22 cellular contexts compared by ENCODE assay signal in the genomic region with DNA sequence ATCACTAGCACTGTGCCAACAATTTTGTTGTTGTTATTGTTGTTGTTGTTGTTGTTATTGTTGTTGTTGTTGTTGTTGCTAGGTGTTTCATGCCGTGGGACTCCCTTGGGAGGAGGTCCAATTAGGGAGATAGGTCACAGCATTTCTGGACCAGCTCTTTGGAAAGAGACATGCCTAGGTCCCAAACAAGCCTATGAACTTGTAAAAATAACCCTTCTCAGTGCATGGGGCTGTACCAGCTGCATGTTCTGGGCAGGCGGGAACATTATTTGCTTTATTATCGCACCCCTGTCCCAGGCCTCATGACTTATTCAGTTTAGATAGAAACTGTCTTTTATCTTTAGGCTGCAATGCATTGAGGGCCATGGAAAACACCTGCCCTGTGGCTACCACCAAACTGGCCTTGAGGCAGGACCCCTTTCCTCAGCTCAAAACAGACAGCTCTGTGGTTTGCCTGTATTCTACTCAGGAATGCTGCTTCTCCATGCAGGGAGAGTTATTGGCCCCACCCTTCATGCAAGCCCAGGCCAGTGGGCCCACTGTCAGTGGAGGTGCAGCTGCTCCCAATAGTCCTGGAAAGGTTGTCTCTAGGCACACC.
A peak's percentile ranks its signal among the peaks of the same experiment; 100 is the strongest.
DNase-seq lines count a peak whose midpoint lies in the region; ATAC-seq, FAIRE-seq and TF ChIP-seq lines count a peak whose summit lies in the region.
"Had no signal": no experiment of that assay in that cellular context is flagged by ENCODE, and none has a peak within 500 bp of the region (broad histone marks: within the 10 kb centered on the region; RNA-seq: fewer than 3 reads in every experiment).

No MANE protein-coding gene starts in this region.

- H3K18ac ChIP-seq in H1 (ENCODE audit: extremely low read depth, low read length) = no peak overlapping the region

- H2BK120ac ChIP-seq in H1 (replicated peaks; ENCODE audit: low read depth, low read length) = no peak overlapping the region

- peak overlapping the region; percentile 75; the same call in 1 of the 2 replicates for H2AFZ ChIP-seq in H1 (ENCODE audit: low read length)

- 0 out of 4 replicates have a peak, but pooled peaks cover under 1 to 5% of the 10 kb centered on the region in 2 experiments for H3K9me3 ChIP-seq in H1 (ENCODE audit: insufficient read depth in 2 of 2, low read depth in 1 of 2, low read length in 1 of 2)
- H3K9me3 ChIP-seq: BE2C had no signal

- no peak for TF ChIP-seq POLR2A in H1 (IDR thresholded peaks at IDR 0.05; ENCODE audit: control extremely low read depth in 1 of 2, low read depth in 2 of 2, low read length in 2 of 2)

- POLR2A ChIA-PET in H1 (lab: Charles Lee; ENCODE audit: partially characterized antibody) = no interaction called here

- H2BK20ac ChIP-seq in H1 (ENCODE audit: low read length) = no peak overlapping the region

- no peak overlapping the region for H3K27ac ChIP-seq in H1 (ENCODE audit: low read depth, low read length)
- H3K27ac ChIP-seq: HL-60 had no signal

- CTCF ChIA-PET in H1 (lab: Charles Lee; ENCODE audit: partially characterized antibody) = interaction anchor here (0.7 to 1.8 kb wide), 4 partner anchors 10 to 263 kb away, joined by 3 to 7 read pairs (median 4); no protein-coding TSS in a partner anchor

- H3K4me3 ChIP-seq in H1 (ENCODE audit: extremely low read depth in 1 of 4, insufficient read depth in 2 of 4, low read depth in 3 of 4, low read length in 4 of 4) = no peak overlapping the region

- H4K20me1 ChIP-seq in H1 (replicated peaks in 1 of 2; ENCODE audit: control insufficient read depth in 1 of 2, insufficient read depth in 2 of 2, low read length in 2 of 2) = no peaks in the 10 kb centered on the region

- no peak overlapping the region for H2BK15ac ChIP-seq in H1 (ENCODE audit: low read length)

- no peak overlapping the region for H4K8ac ChIP-seq in H1 (ENCODE audit: extremely low read depth, insufficient read depth, low read length)

- H3K14ac ChIP-seq in H1 (ENCODE audit: insufficient read length) = no peak overlapping the region

- TF ChIP-seq CTCF in H1 (IDR thresholded peaks at IDR 0.05; ENCODE audit: control extremely low read depth in 1 of 3, insufficient read depth in 1 of 3, low read depth in 1 of 3, low read length in 3 of 3) (no peak), omental fat pad (IDR thresholded peaks at IDR 0.05) (no peak)

- no peak overlapping the region for H2BK5ac ChIP-seq in H1 (ENCODE audit: low read depth, low read length)

- 86% methylated on average over 3 of the region's 3 CpGs; no CpG with 5 or more reads in 1 of the 2 experiments for WGBS in H1 (ENCODE audit: extremely low coverage in 1 of 2, insufficient coverage in 1 of 2, insufficient read length in 1 of 2, insufficient replicate concordance in 2 of 2, low coverage in 1 of 2, low lambda C conversion rate in 2 of 2, missing lambda C conversion rate in 1 of 2), 2 experiments

- no peak overlapping the region for H3K4ac ChIP-seq in H1 (replicated peaks; ENCODE audit: insufficient read length, low read depth, low read length)

- H3K56ac ChIP-seq in H1 (replicated peaks; ENCODE audit: insufficient read length, low read depth, low read length) = no peak overlapping the region

- H3K36me3 ChIP-seq in H1 (ENCODE audit: control insufficient read depth in 2 of 4, insufficient read depth in 4 of 4, low read length in 3 of 4) = no peaks in the 10 kb centered on the region; a peak in 1 of 8 replicates
- H3K36me3 ChIP-seq: BE2C had no signal

- no peak for TF ChIP-seq EP300 in H1 (IDR thresholded peaks at IDR 0.05; ENCODE audit: borderline replicate concordance in 1 of 2, low read depth in 2 of 2, low read length in 2 of 2)

- ATAC-seq in omental fat pad (ENCODE audit: low FRiP score) = no peak
- ATAC-seq: HepG2 had no signal

- H3K9ac ChIP-seq in H1 (replicated peaks in 1 of 4; ENCODE audit: extremely low read depth in 1 of 4, low read depth in 3 of 4, low read length in 3 of 4) = no peak overlapping the region

- no peaks in the 10 kb centered on the region for H3K27me3 ChIP-seq in H1 (replicated peaks in 1 of 4; ENCODE audit: control insufficient read depth in 3 of 4, extremely low read depth in 1 of 4, insufficient read depth in 3 of 4, low read length in 3 of 4)
- H3K27me3 ChIP-seq: BE2C had no signal

- no peak overlapping the region for H3K23ac ChIP-seq in H1 (ENCODE audit: insufficient read length)

- H4K91ac ChIP-seq in H1 (replicated peaks; ENCODE audit: insufficient read length, low read length) = no peak overlapping the region

- H2AK5ac ChIP-seq in H1 (ENCODE audit: low read depth, low read length) = no peak overlapping the region

- H2BK12ac ChIP-seq in H1 (ENCODE audit: low read depth, low read length) = no peak overlapping the region

- H4K5ac ChIP-seq in H1 (ENCODE audit: insufficient read length, low read depth, low read length) = no peak overlapping the region

- H3K4me1 ChIP-seq in H1 (replicated peaks in 1 of 4; ENCODE audit: control insufficient read depth in 3 of 4, insufficient read depth in 4 of 4, low read length in 3 of 4) = no peaks in the 10 kb centered on the region
- H3K4me1 ChIP-seq: BE2C had no signal

- no peak overlapping the region for H3K4me2 ChIP-seq in H1 (ENCODE audit: insufficient read depth in 1 of 2, low read depth in 2 of 2, low read length in 2 of 2)

- TF ChIP-seq RAD21 in H1 (IDR thresholded peaks at IDR 0.05 in 1 of 2, conservative IDR thresholded peaks at IDR 0.05 in 1 of 2; ENCODE audit: low read depth in 2 of 2, low read length in 2 of 2) = no peak

- FAIRE-seq in H1 (lab: Jason Lieb, UNC) = no peak
- FAIRE-seq: A204.1, GM12892, HepG2 had no signal

- DNase-seq in HPDE6-E6E7 (ENCODE audit: extremely low spot score) = peak; percentile 1
- no peak for DNase-seq in H1 (ENCODE audit: low read depth in 1 of 2, low spot score in 2 of 2)
- peak; percentile 6 for DNase-seq in glomerular visceral epithelial cell (ENCODE audit: extremely low spot score)
- no peak for DNase-seq in NCI-H446 (lab: John Stamatoyannopoulos, UW)
- DNase-seq in GDM1 (lab: John Stamatoyannopoulos, UW) = no peak
- DNase-seq in omental fat pad (ENCODE audit: low spot score) = no peak
- DNase-seq in inferior parietal cortex (ENCODE audit: extremely low spot score) = no peak
- DNase-seq: ACHN; BE2C; C1 segment of cervical spinal cord; CD4-positive, CD25-positive, alpha-beta regulatory T cell; CD8-positive, alpha-beta memory T cell; COR-L47; DMS 273 treated with DMSO at 0.1 percent for 48 hours; DND-41; EL; HCEC 1CT; KBM-7 had no signal

- no peaks in the 10 kb centered on the region for H3K79me2 ChIP-seq in H1 (ENCODE audit: control insufficient read depth in 1 of 2, insufficient read depth in 2 of 2, low read length in 2 of 2)

- no peaks in the 10 kb centered on the region for H3K23me2 ChIP-seq in H1 (ENCODE audit: low read depth, low read length)

- no peaks in the 10 kb centered on the region for H3K79me1 ChIP-seq in H1 (ENCODE audit: low read depth, low read length)

TF ChIP-seq in H1, 55 proteins besides CTCF, POLR2A, EP300 and RAD21:
- TF ChIP-seq EZH2 (IDR thresholded peaks at IDR 0.05; ENCODE audit: low read depth, low read length, severe bottlenecking) (no peak), EGR1 (IDR thresholded peaks at IDR 0.05; ENCODE audit: borderline replicate concordance, low read depth, low read length) (no peak), POLR2AphosphoS5 (IDR thresholded peaks at IDR 0.05; ENCODE audit: low read depth, low read length) (no peak), KDM4A (IDR thresholded peaks at IDR 0.05; ENCODE audit: low read depth, low read length, severe bottlenecking) (no peak), HDAC2 (IDR thresholded peaks at IDR 0.05; ENCODE audit: borderline replicate concordance in 1 of 2, low read depth in 2 of 2, low read length in 2 of 2) (no peak), BRCA1 (IDR thresholded peaks at IDR 0.05; ENCODE audit: low read depth, low read length) (no peak), NRF1 (IDR thresholded peaks at IDR 0.05; ENCODE audit: low read depth, low read length) (no peak), SAP30 (IDR thresholded peaks at IDR 0.05; ENCODE audit: insufficient read depth, insufficient replicate concordance, low read length) (no peak), MAFK (IDR thresholded peaks at IDR 0.05; ENCODE audit: low read depth, low read length) (no peak), RFX5 (IDR thresholded peaks at IDR 0.05; ENCODE audit: borderline replicate concordance, low read depth, low read length) (no peak), ASH2L (IDR thresholded peaks at IDR 0.05; ENCODE audit: low read length) (no peak), GTF2F1 (IDR thresholded peaks at IDR 0.05; ENCODE audit: borderline replicate concordance, low read depth, low read length) (no peak), ATF2 (IDR thresholded peaks at IDR 0.05; ENCODE audit: low read length) (no peak), KDM5A (IDR thresholded peaks at IDR 0.05; ENCODE audit: low read length) (no peak), SRF (IDR thresholded peaks at IDR 0.05; ENCODE audit: low read depth, low read length) (no peak)
- TF ChIP-seq, protein P1, sequence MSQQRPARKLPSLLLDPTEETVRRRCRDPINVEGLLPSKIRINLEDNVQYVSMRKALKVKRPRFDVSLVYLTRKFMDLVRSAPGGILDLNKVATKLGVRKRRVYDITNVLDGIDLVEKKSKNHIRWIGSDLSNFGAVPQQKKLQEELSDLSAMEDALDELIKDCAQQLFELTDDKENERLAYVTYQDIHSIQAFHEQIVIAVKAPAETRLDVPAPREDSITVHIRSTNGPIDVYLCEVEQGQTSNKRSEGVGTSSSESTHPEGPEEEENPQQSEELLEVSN (IDR thresholded peaks at IDR 0.05) = no peak

Comparison
In these comparisons a context has a peak if more than half of its experiments do, and no peak if none do; other contexts are left out.
1. DNase-seq: peak in HPDE6-E6E7 (single experiment) and glomerular visceral epithelial cell (single experiment); none in H1 (0 of 2), NCI-H446 (0 of 2), GDM1 (single experiment), omental fat pad (single experiment) and inferior parietal cortex (single experiment).